In the genomic region with DNA sequence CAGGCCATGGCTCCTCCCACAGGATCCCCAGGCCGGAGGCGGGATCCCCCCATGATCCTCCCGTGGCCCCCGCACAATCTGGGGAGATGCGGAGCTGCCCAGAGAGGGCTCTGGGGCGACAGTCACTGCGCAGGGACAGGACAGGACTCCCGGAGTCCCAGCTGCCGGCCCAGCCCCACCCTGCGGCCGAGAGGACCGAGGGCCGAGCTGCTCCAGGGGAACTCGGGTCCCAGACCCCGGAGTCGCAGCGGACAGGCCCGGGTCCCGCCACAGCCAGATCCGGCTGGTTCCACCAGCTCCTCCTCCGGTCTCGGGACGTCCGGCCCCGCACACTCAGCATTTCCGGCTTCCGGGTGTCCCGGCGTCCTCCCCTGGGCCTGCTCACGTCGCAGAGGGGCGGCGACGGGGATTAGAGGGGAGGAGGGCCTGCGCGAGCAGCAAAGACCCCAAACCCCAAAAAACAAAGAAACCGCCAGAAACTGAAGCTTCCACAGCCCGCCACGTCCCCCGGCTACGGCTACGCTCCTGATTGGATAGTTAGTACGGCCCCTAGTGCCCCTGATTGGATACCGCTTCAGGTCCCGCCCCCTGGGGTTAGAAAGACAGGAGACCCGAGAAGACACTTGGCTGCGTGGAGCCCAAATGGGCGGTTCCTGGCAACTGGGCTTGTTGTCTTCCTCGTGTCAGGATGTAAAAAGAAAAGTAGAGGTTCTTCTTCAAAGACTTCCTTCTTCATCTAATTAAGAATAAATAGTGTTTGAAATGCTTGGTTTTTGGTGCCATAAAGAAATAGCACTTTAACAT, we compare ENCODE assay signal across 1 cellular context.
A peak's percentile ranks its signal among the peaks of the same experiment; 100 is the strongest.
TF ChIP-seq lines count a peak whose summit lies in the region.

No MANE protein-coding gene starts in this region.

TF ChIP-seq in HepG2, 621 proteins besides CTCF, POLR2A, EP300 and RAD21 (continued from another document and continues in another):
- TF ChIP-seq RORA (CRISPR knock-in tag; IDR thresholded peaks at IDR 0.05) (no peak), KMT2A (CRISPR knock-in tag; IDR thresholded peaks at IDR 0.05) (0 out of 2 replicates have a peak, but pooled peaks have one; percentile 26), ZBTB3 (CRISPR knock-in tag; IDR thresholded peaks at IDR 0.05; ENCODE audit: borderline replicate concordance, low read depth) (no peak), ZNF530 (CRISPR knock-in tag; IDR thresholded peaks at IDR 0.05; ENCODE audit: low read depth) (no peak), MAFF (IDR thresholded peaks at IDR 0.05; ENCODE audit: low read depth, low read length) (peak; percentile 63; the same call in 1 of the 2 replicates), KDM5B (CRISPR knock-in tag; IDR thresholded peaks at IDR 0.05; ENCODE audit: borderline replicate concordance) (peak; percentile 75), NFYC (CRISPR knock-in tag; IDR thresholded peaks at IDR 0.05) (peak; percentile 93), KDM5A (IDR thresholded peaks at IDR 0.05; ENCODE audit: borderline replicate concordance, low read length) (no peak), ZNF263 (CRISPR knock-in tag; IDR thresholded peaks at IDR 0.05) (peak; percentile 54; the same call in 1 of the 2 replicates), FOXO1 (CRISPR knock-in tag; IDR thresholded peaks at IDR 0.05) (no peak), ZNF550 (CRISPR knock-in tag; IDR thresholded peaks at IDR 0.05; ENCODE audit: borderline replicate concordance) (no peak), CENPT (CRISPR knock-in tag; IDR thresholded peaks at IDR 0.05; ENCODE audit: low read depth) (0 out of 2 replicates have a peak, but pooled peaks have one; percentile 52), ZNF564 (CRISPR knock-in tag; IDR thresholded peaks at IDR 0.05) (no peak), ZNF432 (CRISPR knock-in tag; IDR thresholded peaks at IDR 0.05; ENCODE audit: borderline replicate concordance) (no peak), NFRKB (IDR thresholded peaks at IDR 0.05) (no peak), ZNF33A (CRISPR knock-in tag; IDR thresholded peaks at IDR 0.05; ENCODE audit: borderline replicate concordance) (no peak), ZNF572 (CRISPR knock-in tag; IDR thresholded peaks at IDR 0.05) (no peak), ZNF605 (CRISPR knock-in tag; IDR thresholded peaks at IDR 0.05) (no peak), ZNF138 (CRISPR knock-in tag; IDR thresholded peaks at IDR 0.05; ENCODE audit: low read depth) (no peak), ZNF101 (CRISPR knock-in tag; IDR thresholded peaks at IDR 0.05; ENCODE audit: borderline replicate concordance, low read depth) (no peak), NFE2L1 (CRISPR knock-in tag; IDR thresholded peaks at IDR 0.05; ENCODE audit: borderline replicate concordance) (no peak), WIZ (CRISPR knock-in tag; IDR thresholded peaks at IDR 0.05) (peak; percentile 86; the same call in 1 of the 2 replicates), CREB1 (IDR thresholded peaks at IDR 0.05) (no peak), CREB1 (CRISPR knock-in tag; IDR thresholded peaks at IDR 0.05) (peak; percentile 70)
- TF ChIP-seq, protein P1, sequence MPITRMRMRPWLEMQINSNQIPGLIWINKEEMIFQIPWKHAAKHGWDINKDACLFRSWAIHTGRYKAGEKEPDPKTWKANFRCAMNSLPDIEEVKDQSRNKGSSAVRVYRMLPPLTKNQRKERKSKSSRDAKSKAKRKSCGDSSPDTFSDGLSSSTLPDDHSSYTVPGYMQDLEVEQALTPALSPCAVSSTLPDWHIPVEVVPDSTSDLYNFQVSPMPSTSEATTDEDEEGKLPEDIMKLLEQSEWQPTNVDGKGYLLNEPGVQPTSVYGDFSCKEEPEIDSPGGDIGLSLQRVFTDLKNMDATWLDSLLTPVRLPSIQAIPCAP (CRISPR knock-in tag; IDR thresholded peaks at IDR 0.05; ENCODE audit: low read depth), result no peak
- TF ChIP-seq, protein P2, sequence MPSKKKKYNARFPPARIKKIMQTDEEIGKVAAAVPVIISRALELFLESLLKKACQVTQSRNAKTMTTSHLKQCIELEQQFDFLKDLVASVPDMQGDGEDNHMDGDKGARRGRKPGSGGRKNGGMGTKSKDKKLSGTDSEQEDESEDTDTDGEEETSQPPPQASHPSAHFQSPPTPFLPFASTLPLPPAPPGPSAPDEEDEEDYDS (CRISPR knock-in tag; IDR thresholded peaks at IDR 0.05), result no peak; the same call in 1 of the 2 replicates
- TF ChIP-seq, protein P3, sequence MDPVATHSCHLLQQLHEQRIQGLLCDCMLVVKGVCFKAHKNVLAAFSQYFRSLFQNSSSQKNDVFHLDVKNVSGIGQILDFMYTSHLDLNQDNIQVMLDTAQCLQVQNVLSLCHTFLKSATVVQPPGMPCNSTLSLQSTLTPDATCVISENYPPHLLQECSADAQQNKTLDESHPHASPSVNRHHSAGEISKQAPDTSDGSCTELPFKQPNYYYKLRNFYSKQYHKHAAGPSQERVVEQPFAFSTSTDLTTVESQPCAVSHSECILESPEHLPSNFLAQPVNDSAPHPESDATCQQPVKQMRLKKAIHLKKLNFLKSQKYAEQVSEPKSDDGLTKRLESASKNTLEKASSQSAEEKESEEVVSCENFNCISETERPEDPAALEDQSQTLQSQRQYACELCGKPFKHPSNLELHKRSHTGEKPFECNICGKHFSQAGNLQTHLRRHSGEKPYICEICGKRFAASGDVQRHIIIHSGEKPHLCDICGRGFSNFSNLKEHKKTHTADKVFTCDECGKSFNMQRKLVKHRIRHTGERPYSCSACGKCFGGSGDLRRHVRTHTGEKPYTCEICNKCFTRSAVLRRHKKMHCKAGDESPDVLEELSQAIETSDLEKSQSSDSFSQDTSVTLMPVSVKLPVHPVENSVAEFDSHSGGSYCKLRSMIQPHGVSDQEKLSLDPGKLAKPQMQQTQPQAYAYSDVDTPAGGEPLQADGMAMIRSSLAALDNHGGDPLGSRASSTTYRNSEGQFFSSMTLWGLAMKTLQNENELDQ (CRISPR knock-in tag; IDR thresholded peaks at IDR 0.05; ENCODE audit: borderline replicate concordance), result no peak
- TF ChIP-seq, protein P4, sequence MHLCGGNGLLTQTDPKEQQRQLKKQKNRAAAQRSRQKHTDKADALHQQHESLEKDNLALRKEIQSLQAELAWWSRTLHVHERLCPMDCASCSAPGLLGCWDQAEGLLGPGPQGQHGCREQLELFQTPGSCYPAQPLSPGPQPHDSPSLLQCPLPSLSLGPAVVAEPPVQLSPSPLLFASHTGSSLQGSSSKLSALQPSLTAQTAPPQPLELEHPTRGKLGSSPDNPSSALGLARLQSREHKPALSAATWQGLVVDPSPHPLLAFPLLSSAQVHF (CRISPR knock-in tag; IDR thresholded peaks at IDR 0.05), result no peak
- TF ChIP-seq, protein P5, sequence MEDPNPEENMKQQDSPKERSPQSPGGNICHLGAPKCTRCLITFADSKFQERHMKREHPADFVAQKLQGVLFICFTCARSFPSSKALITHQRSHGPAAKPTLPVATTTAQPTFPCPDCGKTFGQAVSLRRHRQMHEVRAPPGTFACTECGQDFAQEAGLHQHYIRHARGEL (CRISPR knock-in tag; IDR thresholded peaks at IDR 0.05), result no peak; the same call in 1 of the 2 replicates
- TF ChIP-seq, protein P6, sequence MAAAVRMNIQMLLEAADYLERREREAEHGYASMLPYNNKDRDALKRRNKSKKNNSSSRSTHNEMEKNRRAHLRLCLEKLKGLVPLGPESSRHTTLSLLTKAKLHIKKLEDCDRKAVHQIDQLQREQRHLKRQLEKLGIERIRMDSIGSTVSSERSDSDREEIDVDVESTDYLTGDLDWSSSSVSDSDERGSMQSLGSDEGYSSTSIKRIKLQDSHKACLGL (CRISPR knock-in tag; IDR thresholded peaks at IDR 0.05), result peak; percentile 65
- TF ChIP-seq, protein P7, sequence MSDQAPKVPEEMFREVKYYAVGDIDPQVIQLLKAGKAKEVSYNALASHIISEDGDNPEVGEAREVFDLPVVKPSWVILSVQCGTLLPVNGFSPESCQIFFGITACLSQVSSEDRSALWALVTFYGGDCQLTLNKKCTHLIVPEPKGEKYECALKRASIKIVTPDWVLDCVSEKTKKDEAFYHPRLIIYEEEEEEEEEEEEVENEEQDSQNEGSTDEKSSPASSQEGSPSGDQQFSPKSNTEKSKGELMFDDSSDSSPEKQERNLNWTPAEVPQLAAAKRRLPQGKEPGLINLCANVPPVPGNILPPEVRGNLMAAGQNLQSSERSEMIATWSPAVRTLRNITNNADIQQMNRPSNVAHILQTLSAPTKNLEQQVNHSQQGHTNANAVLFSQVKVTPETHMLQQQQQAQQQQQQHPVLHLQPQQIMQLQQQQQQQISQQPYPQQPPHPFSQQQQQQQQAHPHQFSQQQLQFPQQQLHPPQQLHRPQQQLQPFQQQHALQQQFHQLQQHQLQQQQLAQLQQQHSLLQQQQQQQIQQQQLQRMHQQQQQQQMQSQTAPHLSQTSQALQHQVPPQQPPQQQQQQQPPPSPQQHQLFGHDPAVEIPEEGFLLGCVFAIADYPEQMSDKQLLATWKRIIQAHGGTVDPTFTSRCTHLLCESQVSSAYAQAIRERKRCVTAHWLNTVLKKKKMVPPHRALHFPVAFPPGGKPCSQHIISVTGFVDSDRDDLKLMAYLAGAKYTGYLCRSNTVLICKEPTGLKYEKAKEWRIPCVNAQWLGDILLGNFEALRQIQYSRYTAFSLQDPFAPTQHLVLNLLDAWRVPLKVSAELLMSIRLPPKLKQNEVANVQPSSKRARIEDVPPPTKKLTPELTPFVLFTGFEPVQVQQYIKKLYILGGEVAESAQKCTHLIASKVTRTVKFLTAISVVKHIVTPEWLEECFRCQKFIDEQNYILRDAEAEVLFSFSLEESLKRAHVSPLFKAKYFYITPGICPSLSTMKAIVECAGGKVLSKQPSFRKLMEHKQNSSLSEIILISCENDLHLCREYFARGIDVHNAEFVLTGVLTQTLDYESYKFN (CRISPR knock-in tag; conservative IDR thresholded peaks at IDR 0.05), result 0 out of 2 replicates have a peak, but pooled peaks have one; percentile 15
- TF ChIP-seq, protein P8, sequence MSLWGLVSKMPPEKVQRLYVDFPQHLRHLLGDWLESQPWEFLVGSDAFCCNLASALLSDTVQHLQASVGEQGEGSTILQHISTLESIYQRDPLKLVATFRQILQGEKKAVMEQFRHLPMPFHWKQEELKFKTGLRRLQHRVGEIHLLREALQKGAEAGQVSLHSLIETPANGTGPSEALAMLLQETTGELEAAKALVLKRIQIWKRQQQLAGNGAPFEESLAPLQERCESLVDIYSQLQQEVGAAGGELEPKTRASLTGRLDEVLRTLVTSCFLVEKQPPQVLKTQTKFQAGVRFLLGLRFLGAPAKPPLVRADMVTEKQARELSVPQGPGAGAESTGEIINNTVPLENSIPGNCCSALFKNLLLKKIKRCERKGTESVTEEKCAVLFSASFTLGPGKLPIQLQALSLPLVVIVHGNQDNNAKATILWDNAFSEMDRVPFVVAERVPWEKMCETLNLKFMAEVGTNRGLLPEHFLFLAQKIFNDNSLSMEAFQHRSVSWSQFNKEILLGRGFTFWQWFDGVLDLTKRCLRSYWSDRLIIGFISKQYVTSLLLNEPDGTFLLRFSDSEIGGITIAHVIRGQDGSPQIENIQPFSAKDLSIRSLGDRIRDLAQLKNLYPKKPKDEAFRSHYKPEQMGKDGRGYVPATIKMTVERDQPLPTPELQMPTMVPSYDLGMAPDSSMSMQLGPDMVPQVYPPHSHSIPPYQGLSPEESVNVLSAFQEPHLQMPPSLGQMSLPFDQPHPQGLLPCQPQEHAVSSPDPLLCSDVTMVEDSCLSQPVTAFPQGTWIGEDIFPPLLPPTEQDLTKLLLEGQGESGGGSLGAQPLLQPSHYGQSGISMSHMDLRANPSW (CRISPR knock-in tag; IDR thresholded peaks at IDR 0.05; ENCODE audit: borderline replicate concordance), result no peak
- TF ChIP-seq, protein P9, sequence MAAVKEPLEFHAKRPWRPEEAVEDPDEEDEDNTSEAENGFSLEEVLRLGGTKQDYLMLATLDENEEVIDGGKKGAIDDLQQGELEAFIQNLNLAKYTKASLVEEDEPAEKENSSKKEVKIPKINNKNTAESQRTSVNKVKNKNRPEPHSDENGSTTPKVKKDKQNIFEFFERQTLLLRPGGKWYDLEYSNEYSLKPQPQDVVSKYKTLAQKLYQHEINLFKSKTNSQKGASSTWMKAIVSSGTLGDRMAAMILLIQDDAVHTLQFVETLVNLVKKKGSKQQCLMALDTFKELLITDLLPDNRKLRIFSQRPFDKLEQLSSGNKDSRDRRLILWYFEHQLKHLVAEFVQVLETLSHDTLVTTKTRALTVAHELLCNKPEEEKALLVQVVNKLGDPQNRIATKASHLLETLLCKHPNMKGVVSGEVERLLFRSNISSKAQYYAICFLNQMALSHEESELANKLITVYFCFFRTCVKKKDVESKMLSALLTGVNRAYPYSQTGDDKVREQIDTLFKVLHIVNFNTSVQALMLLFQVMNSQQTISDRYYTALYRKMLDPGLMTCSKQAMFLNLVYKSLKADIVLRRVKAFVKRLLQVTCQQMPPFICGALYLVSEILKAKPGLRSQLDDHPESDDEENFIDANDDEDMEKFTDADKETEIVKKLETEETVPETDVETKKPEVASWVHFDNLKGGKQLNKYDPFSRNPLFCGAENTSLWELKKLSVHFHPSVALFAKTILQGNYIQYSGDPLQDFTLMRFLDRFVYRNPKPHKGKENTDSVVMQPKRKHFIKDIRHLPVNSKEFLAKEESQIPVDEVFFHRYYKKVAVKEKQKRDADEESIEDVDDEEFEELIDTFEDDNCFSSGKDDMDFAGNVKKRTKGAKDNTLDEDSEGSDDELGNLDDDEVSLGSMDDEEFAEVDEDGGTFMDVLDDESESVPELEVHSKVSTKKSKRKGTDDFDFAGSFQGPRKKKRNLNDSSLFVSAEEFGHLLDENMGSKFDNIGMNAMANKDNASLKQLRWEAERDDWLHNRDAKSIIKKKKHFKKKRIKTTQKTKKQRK (IDR thresholded peaks at IDR 0.05; ENCODE audit: low read length), result no peak
- TF ChIP-seq, protein P10, sequence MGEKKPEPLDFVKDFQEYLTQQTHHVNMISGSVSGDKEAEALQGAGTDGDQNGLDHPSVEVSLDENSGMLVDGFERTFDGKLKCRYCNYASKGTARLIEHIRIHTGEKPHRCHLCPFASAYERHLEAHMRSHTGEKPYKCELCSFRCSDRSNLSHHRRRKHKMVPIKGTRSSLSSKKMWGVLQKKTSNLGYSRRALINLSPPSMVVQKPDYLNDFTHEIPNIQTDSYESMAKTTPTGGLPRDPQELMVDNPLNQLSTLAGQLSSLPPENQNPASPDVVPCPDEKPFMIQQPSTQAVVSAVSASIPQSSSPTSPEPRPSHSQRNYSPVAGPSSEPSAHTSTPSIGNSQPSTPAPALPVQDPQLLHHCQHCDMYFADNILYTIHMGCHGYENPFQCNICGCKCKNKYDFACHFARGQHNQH (CRISPR knock-in tag; IDR thresholded peaks at IDR 0.05), result no peak
- TF ChIP-seq, protein P11, sequence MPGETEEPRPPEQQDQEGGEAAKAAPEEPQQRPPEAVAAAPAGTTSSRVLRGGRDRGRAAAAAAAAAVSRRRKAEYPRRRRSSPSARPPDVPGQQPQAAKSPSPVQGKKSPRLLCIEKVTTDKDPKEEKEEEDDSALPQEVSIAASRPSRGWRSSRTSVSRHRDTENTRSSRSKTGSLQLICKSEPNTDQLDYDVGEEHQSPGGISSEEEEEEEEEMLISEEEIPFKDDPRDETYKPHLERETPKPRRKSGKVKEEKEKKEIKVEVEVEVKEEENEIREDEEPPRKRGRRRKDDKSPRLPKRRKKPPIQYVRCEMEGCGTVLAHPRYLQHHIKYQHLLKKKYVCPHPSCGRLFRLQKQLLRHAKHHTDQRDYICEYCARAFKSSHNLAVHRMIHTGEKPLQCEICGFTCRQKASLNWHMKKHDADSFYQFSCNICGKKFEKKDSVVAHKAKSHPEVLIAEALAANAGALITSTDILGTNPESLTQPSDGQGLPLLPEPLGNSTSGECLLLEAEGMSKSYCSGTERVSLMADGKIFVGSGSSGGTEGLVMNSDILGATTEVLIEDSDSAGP (CRISPR knock-in tag; IDR thresholded peaks at IDR 0.05; ENCODE audit: borderline replicate concordance), result peak; percentile 74; the same call in 1 of the 2 replicates
